In genomic region chr11:71780771-71781170, GRCh38 we compare ENCODE assay signal across 15 cellular contexts. TPM values are rescaled to one million over a fixed set of nuclear protein-coding genes. Genes with fewer than 3 reads are reported as not detected.
"Had no signal": no experiment of that assay in that cellular context is flagged by ENCODE, and none has a peak within 500 bp of the region (broad histone marks: within the 10 kb centered on the region; RNA-seq: fewer than 3 reads in every experiment).

No MANE protein-coding gene starts in this region.

RNA-seq across cellular contexts. Expression of gene DEFB108B, which starts 52.2 kb away (rescaled TPM):
- total RNA-seq: activated CD4-positive, alpha-beta T cell treated with anti-CD3 and anti-CD28 coated beads, Interleukin-2, amount 10 ng/mL, durations not matched to agents 7 days and 5 days; activated CD8-positive, alpha-beta memory T cell treated with anti-CD3 and anti-CD28 coated beads, Interleukin-2, amount 10 ng/mL, durations not matched to agents 7 days and 5 days; activated CD8-positive, alpha-beta T cell treated with anti-CD3 and anti-CD28 coated beads for 36 hours; cardiac muscle cell; cerebellum; epithelial cell of proximal tubule; fibroblast of lung; foreskin keratinocyte; glomerular endothelial cell; kidney epithelial cell; left ventricle myocardium inferior; lung microvascular endothelial cell; myocyte; right lobe of liver; tibial nerve had no signal
- polyA plus RNA-seq: cardiac muscle cell, fibroblast of lung, foreskin keratinocyte had no signal
